In genomic region chr5:135194126-135194488, GRCh38 we compare ENCODE assay signal across 18 cellular contexts.
"Had no signal": no experiment of that assay in that cellular context is flagged by ENCODE, and none has a peak within 500 bp of the region (broad histone marks: within the 10 kb centered on the region; RNA-seq: fewer than 3 reads in every experiment).

No MANE protein-coding gene starts in this region.

- H3K27me3 ChIP-seq: ovary had no signal

- H3K27ac ChIP-seq: brain microvascular endothelial cell, heart right ventricle, lower lobe of right lung, ovary, prostate gland, upper lobe of left lung had no signal

- H3K4me3 ChIP-seq: heart right ventricle, lower lobe of right lung, ovary, prostate gland, upper lobe of left lung had no signal

- ATAC-seq: activated naive CD4-positive, alpha-beta T cell treated with anti-CD3 and anti-CD28 coated beads, Interleukin-2, amount 50 U/mL, for 72 hours; left colon; lower lobe of right lung; natural killer cell had no signal

- DNase-seq: activated CD4-positive, alpha-beta memory T cell treated with anti-CD3 and anti-CD28 coated beads for 36 hours; activated CD4-positive, alpha-beta T cell treated with anti-CD3 and anti-CD28 coated beads for 48 hours; activated gamma-delta T cell; activated T-cell treated with anti-CD3 and anti-CD28 coated beads for 4 hours; aorta; caudate nucleus; effector memory CD4-positive, alpha-beta T cell; heart right ventricle; left colon; lower lobe of right lung; natural killer cell; ovary; stimulated activated CD4-positive, alpha-beta T cell treated with anti-CD3 and anti-CD28 coated beads, Interleukin-1b, Interleukin-23, amount 100 ng/mL, for 48 hours; upper lobe of left lung had no signal

- H3K9me3 ChIP-seq: lower lobe of right lung, ovary, prostate gland, upper lobe of left lung had no signal

- FAIRE-seq: keratinocyte had no signal

- H3K36me3 ChIP-seq: brain microvascular endothelial cell, heart right ventricle, lower lobe of right lung, ovary, prostate gland, upper lobe of left lung had no signal

- H3K4me1 ChIP-seq: prostate gland had no signal
